ENCODE assay signal across 8 cellular contexts in the genomic region with DNA sequence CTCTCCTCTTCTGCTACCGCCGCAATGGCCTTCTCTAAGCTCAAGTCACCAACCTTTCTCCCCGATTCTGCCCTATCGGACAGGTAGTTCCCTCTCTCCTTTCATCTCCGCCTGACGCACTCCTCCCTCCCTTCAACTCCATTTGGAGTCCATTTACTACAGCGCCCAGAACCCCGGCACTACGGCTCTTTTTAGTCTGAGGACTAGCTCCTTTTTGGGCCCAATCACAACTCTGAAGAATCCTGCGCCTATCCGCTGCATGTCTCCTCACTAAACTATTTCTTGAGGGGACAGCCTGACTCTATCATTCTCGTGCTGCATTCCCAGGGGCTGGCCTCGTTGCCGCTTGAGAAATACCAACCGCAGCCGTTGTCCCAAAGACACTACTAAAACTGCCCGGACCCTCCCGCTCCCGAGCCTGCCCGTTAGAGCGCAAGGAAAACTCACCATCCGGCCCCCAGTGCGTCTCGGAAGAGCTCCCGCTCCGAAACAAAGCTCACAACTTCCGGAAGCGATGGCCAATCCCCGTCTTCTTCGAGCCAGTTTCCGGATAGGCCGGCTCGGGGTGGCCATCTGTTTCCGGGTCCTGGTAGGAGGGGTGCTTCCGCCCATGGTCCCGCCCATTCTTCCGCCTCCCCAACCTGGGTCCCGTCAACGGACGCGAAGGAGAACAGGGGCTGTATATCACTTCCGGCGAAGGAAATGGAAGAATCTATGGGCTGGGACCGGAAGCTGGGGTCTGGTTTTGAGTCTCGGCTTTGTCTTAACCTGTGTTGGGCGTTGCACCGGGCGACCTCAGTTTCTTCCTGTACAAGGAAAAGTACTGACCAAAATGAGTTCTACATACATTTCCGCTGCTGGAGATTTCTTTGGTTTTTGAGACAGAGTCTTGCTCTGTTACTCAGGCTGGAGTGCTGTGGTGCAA. TPM values are rescaled to one million over a fixed set of nuclear protein-coding genes. Genes with fewer than 3 reads are reported as not detected.
A peak's percentile ranks its signal among the peaks of the same experiment; 100 is the strongest.
DNase-seq lines count a peak whose midpoint lies in the region; ATAC-seq lines count a peak whose summit lies in the region.

A gene (minus strand): TSS at position 491 of the 925 bp plus-strand sequence. CDS start 2,776 bp downstream, outside the sequence.

- peaks cover 21% of the 10 kb centered on the region for H3K4me1 Mint-ChIP-seq in activated CD8-positive, alpha-beta memory T cell treated with anti-CD3 and anti-CD28 coated beads, Interleukin-2, amount 10 ng/mL, durations not matched to agents 7 days and 5 days

- H3K36me3 ChIP-seq in NT2/D1 (ENCODE audit: insufficient read depth, insufficient read length, low read length) (peaks cover 19% of the 10 kb centered on the region), mesodermal cell (ENCODE audit: control insufficient read depth, insufficient read depth, low read length) (peaks cover 24% of the 10 kb centered on the region)

- H3K4me1 ChIP-seq in NT2/D1 (ENCODE audit: insufficient read depth, insufficient read length) = no peaks in the 10 kb centered on the region
- no peaks in the 10 kb centered on the region for H3K4me1 ChIP-seq in mesodermal cell (ENCODE audit: control insufficient read depth, insufficient read depth, low read length, poor library complexity, severe bottlenecking)

- DNase-seq in COR-L47 (lab: John Stamatoyannopoulos, UW) (peak; percentile 98), HUDEP-2 (lab: John Stamatoyannopoulos, UW; ENCODE audit: unreplicated experiment in 76 of 76) (peak in 75 of 76 experiments; percentile 45 to 98 (median 94)), NT2/D1 (ENCODE audit: low read depth, low spot score) (peak; percentile 93)
- DNase-seq in activated CD8-positive, alpha-beta memory T cell treated with anti-CD3 and anti-CD28 coated beads, Interleukin-2, amount 10 ng/mL, durations not matched to agents 7 days and 5 days = peak; percentile 99
- DNase-seq in stimulated activated CD8-positive, alpha-beta memory T cell treated with anti-CD3 and anti-CD28 coated beads, Interleukin-15, amount 100 ng/mL, for 4 hours (ENCODE audit: low read depth in 2 of 2) = peak; percentile 86 to 92

- CTCF ChIA-PET in activated CD8-positive, alpha-beta memory T cell treated with anti-CD3 and anti-CD28 coated beads, Interleukin-2, amount 10 ng/mL, durations not matched to agents 7 days and 5 days (lab: Charles Lee) = interaction anchor here (0.6 to 1.5 kb wide), 5 partner anchors 11 to 91 kb away, joined by 3 to 5 read pairs (median 3); a partner anchor contains a TSS

- in situ Hi-C loops in endometrial microvascular endothelial cells (cut with HindIII; ENCODE audit: inconsistent ontology term, low pct_unique_long_range_greater_than_20kb, low sequenced_read_pairs) = no loop called here

- peak within 1 kb of the TSS; percentile 87 for H3K27ac Mint-ChIP-seq in activated CD8-positive, alpha-beta memory T cell treated with anti-CD3 and anti-CD28 coated beads, Interleukin-2, amount 10 ng/mL, durations not matched to agents 7 days and 5 days

- ATAC-seq in GM21381 (IDR thresholded peaks at IDR 0.05; ENCODE audit: unreplicated experiment) = peak; percentile 96
- peak; percentile 97 for ATAC-seq in activated CD8-positive, alpha-beta memory T cell treated with anti-CD3 and anti-CD28 coated beads, Interleukin-2, amount 10 ng/mL, durations not matched to agents 7 days and 5 days

- H3K27me3 Mint-ChIP-seq in activated CD8-positive, alpha-beta memory T cell treated with anti-CD3 and anti-CD28 coated beads, Interleukin-2, amount 10 ng/mL, durations not matched to agents 7 days and 5 days = no peaks in the 10 kb centered on the region

- no peaks in the 10 kb centered on the region for H3K9me3 Mint-ChIP-seq in activated CD8-positive, alpha-beta memory T cell treated with anti-CD3 and anti-CD28 coated beads, Interleukin-2, amount 10 ng/mL, durations not matched to agents 7 days and 5 days (ENCODE audit: low read depth)

- H3K27ac ChIP-seq in mesodermal cell (ENCODE audit: low read depth, low read length, severe bottlenecking) = peak within 1 kb of the TSS; percentile 80

- no peaks in the 10 kb centered on the region for H3K27me3 ChIP-seq in NT2/D1 (ENCODE audit: insufficient read depth, insufficient read length)

- WGBS in mesodermal cell (ENCODE audit: insufficient coverage in 2 of 2), 2 experiments = 6 to 10% methylated on average over 34 to 38 of the region's 49 CpGs

- H3K9ac ChIP-seq in NT2/D1 (ENCODE audit: insufficient read length, low read depth) = peak within 1 kb of the TSS; percentile 93

- H3K9me3 ChIP-seq in NT2/D1 (ENCODE audit: insufficient read depth, low read length) = no peaks in the 10 kb centered on the region
- H3K9me3 ChIP-seq in mesodermal cell (ENCODE audit: control insufficient read depth, low read length) = peaks cover 8% of the 10 kb centered on the region

- peaks cover 32% of the 10 kb centered on the region for H3K36me3 Mint-ChIP-seq in activated CD8-positive, alpha-beta memory T cell treated with anti-CD3 and anti-CD28 coated beads, Interleukin-2, amount 10 ng/mL, durations not matched to agents 7 days and 5 days

- H3K4me3 ChIP-seq in NT2/D1 (ENCODE audit: insufficient read length, low read depth) = peak within 1 kb of the TSS; percentile 66
- peak within 1 kb of the TSS; percentile 92 for H3K4me3 ChIP-seq in mesodermal cell (ENCODE audit: extremely low read depth, insufficient read depth, low read length, poor library complexity, severe bottlenecking)

- peak within 1 kb of the TSS; percentile 96 for H3K4me3 Mint-ChIP-seq in activated CD8-positive, alpha-beta memory T cell treated with anti-CD3 and anti-CD28 coated beads, Interleukin-2, amount 10 ng/mL, durations not matched to agents 7 days and 5 days

RNA-seq across cellular contexts. Expression of the gene that starts here (rescaled TPM):
- 10 to 100 TPM; 36.0 to 36.7 TPM for total RNA-seq in activated CD8-positive, alpha-beta memory T cell treated with anti-CD3 and anti-CD28 coated beads, Interleukin-2, amount 10 ng/mL, durations not matched to agents 7 days and 5 days
- total RNA-seq in endometrial microvascular endothelial cells (ENCODE audit: inconsistent ontology term) = 79.0 TPM
- polyA plus RNA-seq in mesodermal cell (2013, experiment 1 of 2) = 52.1 TPM
- polyA plus RNA-seq in mesodermal cell (2013, experiment 2 of 2) = 73.8 TPM

Comparison
In these comparisons a context has a peak if more than half of its experiments do, and no peak if none do; other contexts are left out.
1. Peak in every context shown above with its lines: DNase-seq, ATAC-seq, H3K4me3 ChIP-seq and H3K27ac ChIP-seq.